ENCODE assay signal across 30 cellular contexts in the genomic region with DNA sequence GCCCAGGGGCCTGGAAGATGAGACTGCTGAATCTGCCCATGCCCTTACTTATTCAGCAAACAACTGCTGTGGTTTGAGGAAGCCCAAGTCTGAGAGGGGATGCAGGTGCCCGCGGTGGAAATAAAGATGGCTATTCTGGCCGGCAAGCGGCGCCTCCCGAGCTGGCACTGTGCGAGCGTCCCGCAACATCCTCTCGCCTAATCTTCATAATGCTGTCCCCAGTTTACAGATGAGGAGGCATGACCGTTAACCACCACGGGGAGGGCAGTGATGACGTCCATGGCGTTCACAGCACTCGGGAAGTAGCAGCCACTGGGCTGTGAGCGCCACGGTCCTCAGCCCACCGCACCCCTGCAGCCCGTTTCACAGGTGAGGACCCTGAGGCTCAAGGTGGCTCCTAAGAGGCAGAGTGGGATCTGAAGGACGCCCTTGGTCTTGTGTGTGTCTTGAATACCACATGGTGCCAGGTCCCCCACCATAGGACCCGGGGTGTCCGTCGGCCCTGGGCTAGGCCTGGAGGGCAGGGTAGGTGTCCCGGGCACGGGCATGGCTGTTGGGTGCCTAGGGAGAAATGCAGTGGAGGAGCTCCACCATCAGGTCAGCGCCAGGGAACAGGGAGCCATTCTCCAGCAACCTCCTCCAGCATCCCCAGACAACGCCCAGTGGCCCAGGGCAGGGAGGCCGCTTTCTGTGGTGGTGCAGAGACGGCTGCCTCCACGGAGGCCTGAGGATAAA. TPM values are rescaled to one million over a fixed set of nuclear protein-coding genes. Genes with fewer than 3 reads are reported as not detected.
"Had no signal": no experiment of that assay in that cellular context is flagged by ENCODE, and none has a peak within 500 bp of the region (broad histone marks: within the 10 kb centered on the region; RNA-seq: fewer than 3 reads in every experiment).

No MANE protein-coding gene starts in this region.

- H3K36me3 Mint-ChIP-seq: activated CD8-positive, alpha-beta memory T cell treated with anti-CD3 and anti-CD28 coated beads, Interleukin-2, amount 10 ng/mL, durations not matched to agents 7 days and 5 days; activated naive CD8-positive, alpha-beta T cell treated with anti-CD3 and anti-CD28 coated beads for 36 hours had no signal

- H3K4me2 ChIP-seq: KMS-11 had no signal

- DNase-seq: activated CD4-positive, alpha-beta T cell treated with anti-CD3 and anti-CD28 coated beads, Interleukin-2, amount 10 ng/mL, durations not matched to agents 24 days and 14 days; activated CD4-positive, alpha-beta T cell treated with anti-CD3 and anti-CD28 coated beads, Interleukin-2, amount 50 U/mL, for 4 hours; activated CD8-positive, alpha-beta memory T cell treated with anti-CD3 and anti-CD28 coated beads for 24 hours; activated CD8-positive, alpha-beta memory T cell treated with anti-CD3 and anti-CD28 coated beads, Interleukin-2, amount 10 ng/mL, durations not matched to agents 7 days and 5 days; activated CD8-positive, alpha-beta memory T cell treated with anti-CD3 and anti-CD28 coated beads, Interleukin-2, amount 50 U/mL, for 48 hours; activated effector memory CD4-positive, alpha-beta T cell treated with anti-CD3 and anti-CD28 coated beads, Interleukin-2, amount 50 U/mL, for 16 hours; activated naive CD4-positive, alpha-beta T cell; activated naive CD4-positive, alpha-beta T cell treated with anti-CD3 and anti-CD28 coated beads, Interleukin-2, amount 50 U/mL, for 16 hours; activated naive CD8-positive, alpha-beta T cell treated with anti-CD3 and anti-CD28 coated beads for 36 hours; activated T-cell treated with anti-CD3 and anti-CD28 coated beads, Interleukin-2, amount 50 U/mL, for 72 hours; amniotic stem cell; aorta; brain microvascular endothelial cell; central memory CD4-positive, alpha-beta T cell; MM.1S; MV-4-11; NCI-H1092; NCI-H1436 treated with DMSO at 0.1 percent for 48 hours; NCI-H1694 treated with DMSO at 0.1 percent for 48 hours; NCI-H2029; NCI-H345; NCI-H524 treated with DMSO at 0.1 percent for 48 hours; SIG-M5 had no signal

- H3K4me1 Mint-ChIP-seq: activated CD4-positive, alpha-beta T cell treated with anti-CD3 and anti-CD28 coated beads, Interleukin-2, amount 10 ng/mL, durations not matched to agents 24 days and 14 days; activated CD8-positive, alpha-beta memory T cell treated with anti-CD3 and anti-CD28 coated beads, Interleukin-2, amount 10 ng/mL, durations not matched to agents 7 days and 5 days; activated naive CD8-positive, alpha-beta T cell treated with anti-CD3 and anti-CD28 coated beads for 36 hours; activated T-helper 17 cell treated with anti-CD3 and anti-CD28 coated beads, Interleukin-2, amount 50 U/mL, for 72 hours had no signal

- H3K9me3 Mint-ChIP-seq: activated CD4-positive, alpha-beta T cell treated with anti-CD3 and anti-CD28 coated beads, Interleukin-2, amount 10 ng/mL, durations not matched to agents 24 days and 14 days; activated naive CD8-positive, alpha-beta T cell treated with anti-CD3 and anti-CD28 coated beads for 36 hours; activated T-cell treated with anti-CD3 and anti-CD28 coated beads, Interleukin-2, amount 50 U/mL, for 72 hours; activated T-helper 17 cell treated with anti-CD3 and anti-CD28 coated beads, Interleukin-2, amount 50 U/mL, for 72 hours; T-helper 1 cell treated with Interleukin-12 subunit alpha and Interleukin-12 subunit beta and Interleukin-4 antibody, amounts not matched to agents 30 μg/mL and 1 μg/mL, for 36 hours; T-helper 2 cell treated with Interferon-gamma antibody and Interleukin-4, amounts not matched to agents 5 μg/mL and 100 μg/mL, for 36 hours had no signal

- H3K27me3 Mint-ChIP-seq: activated CD4-positive, alpha-beta T cell treated with anti-CD3 and anti-CD28 coated beads, Interleukin-2, amount 10 ng/mL, durations not matched to agents 24 days and 14 days; activated CD8-positive, alpha-beta memory T cell treated with anti-CD3 and anti-CD28 coated beads, Interleukin-2, amount 10 ng/mL, durations not matched to agents 7 days and 5 days; activated naive CD8-positive, alpha-beta T cell treated with anti-CD3 and anti-CD28 coated beads for 36 hours; activated T-helper 17 cell treated with anti-CD3 and anti-CD28 coated beads, Interleukin-2, amount 50 U/mL, for 72 hours had no signal

- H3K4me3 Mint-ChIP-seq: activated CD4-positive, alpha-beta T cell treated with anti-CD3 and anti-CD28 coated beads, Interleukin-2, amount 10 ng/mL, durations not matched to agents 24 days and 14 days; activated CD8-positive, alpha-beta memory T cell treated with anti-CD3 and anti-CD28 coated beads, Interleukin-2, amount 10 ng/mL, durations not matched to agents 7 days and 5 days; activated naive CD8-positive, alpha-beta T cell treated with anti-CD3 and anti-CD28 coated beads for 36 hours; activated T-cell treated with anti-CD3 and anti-CD28 coated beads, Interleukin-2, amount 50 U/mL, for 72 hours; activated T-helper 17 cell treated with anti-CD3 and anti-CD28 coated beads, Interleukin-2, amount 50 U/mL, for 72 hours; T-helper 1 cell treated with Interleukin-12 subunit alpha and Interleukin-12 subunit beta and Interleukin-4 antibody, amounts not matched to agents 30 μg/mL and 1 μg/mL, for 36 hours; T-helper 2 cell treated with Interferon-gamma antibody and Interleukin-4, amounts not matched to agents 5 μg/mL and 100 μg/mL, for 36 hours had no signal

- H3K36me3 ChIP-seq: brain microvascular endothelial cell had no signal

- H3K27me3 ChIP-seq: brain microvascular endothelial cell had no signal

- H3K9ac ChIP-seq: KMS-11 had no signal

- H3K27ac ChIP-seq: brain microvascular endothelial cell, KMS-11 had no signal

- H3K27ac Mint-ChIP-seq: activated CD4-positive, alpha-beta T cell treated with anti-CD3 and anti-CD28 coated beads, Interleukin-2, amount 10 ng/mL, durations not matched to agents 24 days and 14 days; activated CD8-positive, alpha-beta memory T cell treated with anti-CD3 and anti-CD28 coated beads, Interleukin-2, amount 10 ng/mL, durations not matched to agents 7 days and 5 days; activated naive CD8-positive, alpha-beta T cell treated with anti-CD3 and anti-CD28 coated beads for 36 hours; activated T-cell treated with anti-CD3 and anti-CD28 coated beads, Interleukin-2, amount 50 U/mL, for 72 hours; activated T-helper 17 cell treated with anti-CD3 and anti-CD28 coated beads, Interleukin-2, amount 50 U/mL, for 72 hours; T-helper 1 cell treated with Interleukin-12 subunit alpha and Interleukin-12 subunit beta and Interleukin-4 antibody, amounts not matched to agents 30 μg/mL and 1 μg/mL, for 36 hours; T-helper 2 cell treated with Interferon-gamma antibody and Interleukin-4, amounts not matched to agents 5 μg/mL and 100 μg/mL, for 36 hours had no signal

- ATAC-seq: activated CD8-positive, alpha-beta memory T cell treated with anti-CD3 and anti-CD28 coated beads, Interleukin-2, amount 10 ng/mL, durations not matched to agents 7 days and 5 days; activated T-cell treated with anti-CD3 and anti-CD28 coated beads, Interleukin-2, amount 50 U/mL, for 72 hours; activated T-helper 17 cell treated with anti-CD3 and anti-CD28 coated beads, Interleukin-2, amount 50 U/mL, for 72 hours; Panc1 had no signal

RNA-seq across cellular contexts. Expression of a gene that starts 20.2 kb away (rescaled TPM):
- total RNA-seq: activated CD4-positive, alpha-beta T cell treated with anti-CD3 and anti-CD28 coated beads, Interleukin-2, amount 10 ng/mL, durations not matched to agents 24 days and 14 days; activated CD8-positive, alpha-beta memory T cell treated with anti-CD3 and anti-CD28 coated beads, Interleukin-2, amount 10 ng/mL, durations not matched to agents 7 days and 5 days; activated naive CD8-positive, alpha-beta T cell treated with anti-CD3 and anti-CD28 coated beads for 36 hours; activated T-cell treated with anti-CD3 and anti-CD28 coated beads, Interleukin-2, amount 50 U/mL, for 72 hours; activated T-helper 17 cell treated with anti-CD3 and anti-CD28 coated beads, Interleukin-2, amount 50 U/mL, for 72 hours; aorta; LHCN-M2; RPMI7951 had no signal
